8 cellular contexts compared by ENCODE assay signal in genomic region chr6:106979435-106979884, GRCh38. TPM values are rescaled to one million over a fixed set of nuclear protein-coding genes. Genes with fewer than 3 reads are reported as not detected.
DNase-seq lines count a peak whose midpoint lies in the region; ATAC-seq and TF ChIP-seq lines count a peak whose summit lies in the region.

No MANE protein-coding gene starts in this region.

- H3K27ac Mint-ChIP-seq in activated naive CD8-positive, alpha-beta T cell treated with anti-CD3 and anti-CD28 coated beads, Interleukin-2, amount 10 ng/mL, durations not matched to agents 7 days and 5 days = no peak overlapping the region

- H4K20me1 ChIP-seq in SU-DHL-6 (ENCODE audit: low read depth, low read length) = no peaks in the 10 kb centered on the region

- H3K27me3 Mint-ChIP-seq in activated naive CD8-positive, alpha-beta T cell treated with anti-CD3 and anti-CD28 coated beads, Interleukin-2, amount 10 ng/mL, durations not matched to agents 7 days and 5 days = peaks cover 42% of the 10 kb centered on the region

- H3K4me3 ChIP-seq in AG04450 (ENCODE audit: low read depth, low read length) (peak overlapping the region; percentile 1; the same call in 1 of the 2 replicates), NB4 (ENCODE audit: low read depth, low read length) (no peak overlapping the region), SU-DHL-6 (ENCODE audit: insufficient read depth, low read length, poor library complexity, severe bottlenecking) (no peak overlapping the region), heart right ventricle (no peak overlapping the region), prostate gland (no peak overlapping the region), vagina (no peak overlapping the region)

- intact Hi-C loops in heart right ventricle (cut with DNase I) = loop anchor here (2.0 to 10.0 kb wide), 11 partner anchors 365 to 645 kb away; no protein-coding TSS in a partner anchor
- intact Hi-C loops in prostate gland (cut with DNase I) = loop anchor here (5.0 to 10.0 kb wide), 3 partner anchors 375 to 645 kb away; no protein-coding TSS in a partner anchor
- intact Hi-C loops in vagina (cut with DNase I) = no loop called here

- H3F3A ChIP-seq in SU-DHL-6 (ENCODE audit: insufficient read depth) = 0 out of 2 replicates have a peak, but pooled peaks cover 4% of the 10 kb centered on the region

- no peaks in the 10 kb centered on the region for H3K9me3 ChIP-seq in AG04450 (ENCODE audit: control insufficient read depth, insufficient read depth, low read length)
- no peaks in the 10 kb centered on the region for H3K9me3 ChIP-seq in SU-DHL-6 (ENCODE audit: insufficient read depth, low read length)
- H3K9me3 ChIP-seq in heart right ventricle = no peaks in the 10 kb centered on the region
- no peaks in the 10 kb centered on the region for H3K9me3 ChIP-seq in prostate gland
- no peaks in the 10 kb centered on the region for H3K9me3 ChIP-seq in vagina

- H3K4me3 Mint-ChIP-seq in activated naive CD8-positive, alpha-beta T cell treated with anti-CD3 and anti-CD28 coated beads, Interleukin-2, amount 10 ng/mL, durations not matched to agents 7 days and 5 days = no peak overlapping the region

- H3K4me1 Mint-ChIP-seq in activated naive CD8-positive, alpha-beta T cell treated with anti-CD3 and anti-CD28 coated beads, Interleukin-2, amount 10 ng/mL, durations not matched to agents 7 days and 5 days = peaks cover 7% of the 10 kb centered on the region

- POLR2A ChIA-PET in AG04450 (lab: Yijun Ruan, JAX) = interaction anchor here (0.7 kb wide), 1 partner anchor 517 kb away, joined by 3 read pairs; no protein-coding TSS in a partner anchor
- POLR2A ChIA-PET in activated naive CD8-positive, alpha-beta T cell treated with anti-CD3 and anti-CD28 coated beads, Interleukin-2, amount 10 ng/mL, durations not matched to agents 7 days and 5 days (lab: Charles Lee) = interaction anchor here (1.0 kb wide), 1 partner anchor 534 kb away, joined by 3 read pairs; no protein-coding TSS in a partner anchor

- peaks cover 25% of the 10 kb centered on the region for H3K27me3 ChIP-seq in AG04450 (ENCODE audit: control insufficient read depth, insufficient read depth, low read length)
- no peaks in the 10 kb centered on the region for H3K27me3 ChIP-seq in SU-DHL-6 (ENCODE audit: low read length)
- peaks cover 14 to 93% (median 75%) of the 10 kb centered on the region in 7 donors for H3K27me3 ChIP-seq in heart right ventricle
- H3K27me3 ChIP-seq in prostate gland (replicated peaks; ENCODE audit: insufficient read depth) = no peaks in the 10 kb centered on the region
- H3K27me3 ChIP-seq in vagina = no peaks in the 10 kb centered on the region

- CTCF ChIA-PET in AG04450 (lab: Charles Lee) = interaction anchor here (0.6 to 2.2 kb wide), 65 partner anchors 11 to 672 kb away, joined by 3 to 70 read pairs (median 4); partner anchors contain the start of genes CRYBG1 and MTRES1

- no peak overlapping the region for H3K27ac ChIP-seq in AG04450 (ENCODE audit: low read depth, low read length)
- H3K27ac ChIP-seq in SU-DHL-6 (ENCODE audit: low read depth, low read length) = no peak overlapping the region
- no peak overlapping the region for H3K27ac ChIP-seq in heart right ventricle
- H3K27ac ChIP-seq in prostate gland = no peak overlapping the region
- no peak overlapping the region for H3K27ac ChIP-seq in vagina

- TF ChIP-seq POLR2A in NB4 (IDR thresholded peaks at IDR 0.05; ENCODE audit: extremely low read depth, insufficient read length) (no peak), prostate gland (IDR thresholded peaks at IDR 0.05) (no peak), vagina (IDR thresholded peaks at IDR 0.05) (no peak)

- WGBS in heart right ventricle, 2 donors = 0 to 1% methylated on average over 8 of the region's 8 CpGs
- WGBS in prostate gland = 0% methylated on average over 8 of the region's 8 CpGs

- no peak overlapping the region for H2AFZ ChIP-seq in SU-DHL-6 (ENCODE audit: low read depth, low read length, severe bottlenecking)

- no peaks in the 10 kb centered on the region for H3K9me2 ChIP-seq in SU-DHL-6 (replicated peaks; ENCODE audit: insufficient read depth, low read length)

- ATAC-seq in GM19035 (IDR thresholded peaks at IDR 0.05; ENCODE audit: unreplicated experiment) (peak; percentile 56), heart right ventricle (peak; percentile 49 to 88 (median 76))
- peak; percentile 58 for ATAC-seq in activated naive CD8-positive, alpha-beta T cell treated with anti-CD3 and anti-CD28 coated beads, Interleukin-2, amount 10 ng/mL, durations not matched to agents 7 days and 5 days (ENCODE audit: low read depth)

- H3K4me1 ChIP-seq in heart right ventricle (peaks cover 2 to 11% (median 6%) of the 10 kb centered on the region in 9 donors), prostate gland (replicated peaks) (no peaks in the 10 kb centered on the region), vagina (peaks cover 9% of the 10 kb centered on the region)

- H3K9ac ChIP-seq in SU-DHL-6 (ENCODE audit: low read length) = no peak overlapping the region

- peaks cover under 1% of the 10 kb centered on the region for H3K79me2 ChIP-seq in SU-DHL-6 (ENCODE audit: insufficient read depth, low read length)

- H3K4me2 ChIP-seq in SU-DHL-6 (ENCODE audit: low read depth, low read length, poor library complexity, severe bottlenecking) = no peak overlapping the region

- H3K9me3 Mint-ChIP-seq in activated naive CD8-positive, alpha-beta T cell treated with anti-CD3 and anti-CD28 coated beads, Interleukin-2, amount 10 ng/mL, durations not matched to agents 7 days and 5 days = no peaks in the 10 kb centered on the region

- TF ChIP-seq CTCF in AG04450 (IDR thresholded peaks at IDR 0.05; ENCODE audit: low read depth, low read length) (peak; percentile 98), NB4 (IDR thresholded peaks at IDR 0.05; ENCODE audit: low read depth, low read length) (peak; percentile 92), SU-DHL-6 (IDR thresholded peaks at IDR 0.05; ENCODE audit: insufficient read depth, low read length, poor library complexity, severe bottlenecking) (peak; percentile 96), heart right ventricle (IDR thresholded peaks at IDR 0.05) (peak; percentile 86 to 96 (median 94)), prostate gland (IDR thresholded peaks at IDR 0.05) (peak; percentile 81 to 98 (median 92)), vagina (IDR thresholded peaks at IDR 0.05) (peak; percentile 84 to 90 (median 85))

- H3K36me3 Mint-ChIP-seq in activated naive CD8-positive, alpha-beta T cell treated with anti-CD3 and anti-CD28 coated beads, Interleukin-2, amount 10 ng/mL, durations not matched to agents 7 days and 5 days = no peaks in the 10 kb centered on the region

- H3K36me3 ChIP-seq in SU-DHL-6 (ENCODE audit: low read length) = no peaks in the 10 kb centered on the region
- H3K36me3 ChIP-seq in heart right ventricle = no peaks in the 10 kb centered on the region
- no peaks in the 10 kb centered on the region for H3K36me3 ChIP-seq in prostate gland
- H3K36me3 ChIP-seq in vagina = no peaks in the 10 kb centered on the region

- DNase-seq in AG04450 (ENCODE audit: low read depth, low spot score) = peak; percentile 55
- peak; percentile 85 for DNase-seq in NB4 (ENCODE audit: low read depth)
- peak; percentile 85 for DNase-seq in activated naive CD8-positive, alpha-beta T cell treated with anti-CD3 and anti-CD28 coated beads, Interleukin-2, amount 10 ng/mL, durations not matched to agents 7 days and 5 days
- peak; percentile 79 to 83 for DNase-seq in heart right ventricle
- DNase-seq in prostate gland (ENCODE audit: low spot score) = peak; percentile 88
- no peak for DNase-seq in vagina (ENCODE audit: extremely low spot score in 2 of 2)

RNA-seq across cellular contexts. Expression of gene CD24, which starts 4.9 kb away (rescaled TPM):
- 0.09 and 0.89 TPM in 2 replicates for polyA plus RNA-seq in AG04450 (2011; rRNA removed)
- polyA minus RNA-seq in AG04450 (2011; rRNA and poly(A)+ RNA removed) = 0.28 and 0.83 TPM in 2 replicates
- total RNA-seq in activated naive CD8-positive, alpha-beta T cell treated with anti-CD3 and anti-CD28 coated beads, Interleukin-2, amount 10 ng/mL, durations not matched to agents 7 days and 5 days = 1 to 10 TPM in 1 of 2 experiments, under 1 TPM in 1; 0.68 to 1.1 TPM
- total RNA-seq in heart right ventricle = 1 to 10 TPM in 1 of 10 donors, under 1 TPM in 7, not detected in 2; 0.17 to 1.6 (median 0.64) TPM
- polyA plus RNA-seq in heart right ventricle = under 1 TPM; 0.42 to 0.59 TPM
- 100 to 1,000 TPM in 1 of 2 donors, 10 to 100 TPM in 1; 59.4 to 336 TPM for total RNA-seq in prostate gland
- 86.9 TPM for total RNA-seq in vagina

RNA-seq across cellular contexts. Expression of gene MTRES1, which starts 48.5 kb away (rescaled TPM):
- polyA plus RNA-seq in AG04450 (2011; rRNA removed) (11.0 and 16.5 TPM in 2 replicates), heart right ventricle (10 to 100 TPM; 26.5 to 72.1 TPM)
- polyA minus RNA-seq in AG04450 (2011; rRNA and poly(A)+ RNA removed) = 4.2 and 5.1 TPM in 2 replicates
- 10 to 100 TPM; 16.7 to 19.0 TPM for total RNA-seq in activated naive CD8-positive, alpha-beta T cell treated with anti-CD3 and anti-CD28 coated beads, Interleukin-2, amount 10 ng/mL, durations not matched to agents 7 days and 5 days
- total RNA-seq in heart right ventricle (10 to 100 TPM; 24.8 to 39.1 (median 35.7) TPM), prostate gland (10 to 100 TPM in 1 of 2 donors, 1 to 10 TPM in 1; 5.7 to 12.3 TPM), vagina (10.8 TPM)

Comparison
In these comparisons a context has a peak if more than half of its experiments do, and no peak if none do; other contexts are left out.
1. DNase-seq: peak in AG04450 (single experiment), NB4 (single experiment), activated naive CD8-positive, alpha-beta T cell treated with anti-CD3 and anti-CD28 coated beads, Interleukin-2, amount 10 ng/mL, durations not matched to agents 7 days and 5 days (single experiment), heart right ventricle (2 of 2) and prostate gland (single experiment); none in vagina (0 of 2).
2. RNA of gene CD24, which starts 4.9 kb away (total RNA-seq): 59.4 to 336 TPM in prostate gland and 86.9 TPM in vagina (single experiment); 0.68 to 1.1 TPM in activated naive CD8-positive, alpha-beta T cell treated with anti-CD3 and anti-CD28 coated beads, Interleukin-2, amount 10 ng/mL, durations not matched to agents 7 days and 5 days and 0.17 to 1.6 TPM in heart right ventricle; every median in the first group is over 10 times any median in the second.
3. Peak in every context shown above with its lines, with median percentiles within 50 percentile points of each other: CTCF ChIP-seq and ATAC-seq.